Comparison of ENCODE assay signal across 1 cellular context in the genomic region with DNA sequence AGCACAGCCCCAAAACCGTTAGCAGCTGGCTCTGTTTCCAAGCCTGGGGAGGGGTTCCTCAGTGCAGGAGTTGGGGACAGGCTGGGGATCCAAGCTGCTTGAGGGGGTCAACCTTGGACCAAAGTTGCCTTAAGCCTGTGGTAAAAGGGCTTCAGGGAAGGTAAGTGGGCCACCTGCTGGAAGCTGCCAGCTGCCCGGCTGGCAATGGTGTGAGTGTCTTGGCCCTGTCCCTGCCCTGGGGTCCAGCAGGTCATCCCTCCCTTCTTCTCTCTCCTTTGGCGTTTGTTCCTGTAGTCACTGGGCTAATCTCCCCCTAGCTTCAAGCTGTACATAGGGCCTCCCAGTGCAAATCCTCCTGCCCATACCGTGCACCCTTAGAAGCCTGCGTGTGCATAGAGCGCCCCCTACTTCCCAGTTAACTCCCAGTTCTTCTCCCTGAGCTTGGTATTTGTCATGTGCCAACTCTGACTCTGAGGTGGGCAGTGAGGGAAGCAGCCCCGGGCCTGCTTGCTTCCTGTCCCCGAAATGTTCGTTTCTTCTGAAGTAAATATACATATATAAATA.
TF ChIP-seq lines count a peak whose summit lies in the region.

No MANE protein-coding gene starts in this region.

TF ChIP-seq in H1, 55 proteins besides CTCF, POLR2A, EP300 and RAD21:
- TF ChIP-seq JUND (IDR thresholded peaks at IDR 0.05; ENCODE audit: low read length) (no peak), SRF (IDR thresholded peaks at IDR 0.05; ENCODE audit: low read depth, low read length) (no peak), GTF2F1 (IDR thresholded peaks at IDR 0.05; ENCODE audit: borderline replicate concordance, low read depth, low read length) (no peak), NRF1 (IDR thresholded peaks at IDR 0.05; ENCODE audit: low read depth, low read length) (no peak), YY1 (IDR thresholded peaks at IDR 0.05; ENCODE audit: low read depth, low read length) (no peak), CHD2 (IDR thresholded peaks at IDR 0.05; ENCODE audit: low read length) (no peak), EZH2 (IDR thresholded peaks at IDR 0.05; ENCODE audit: low read depth, low read length, severe bottlenecking) (no peak), POU5F1 (IDR thresholded peaks at IDR 0.05; ENCODE audit: low read depth, low read length) (no peak), HDAC6 (IDR thresholded peaks at IDR 0.05; ENCODE audit: low read depth, low read length) (no peak), SUZ12 (IDR thresholded peaks at IDR 0.05; ENCODE audit: low read length) (no peak), CEBPB (IDR thresholded peaks at IDR 0.05; ENCODE audit: low read depth, low read length) (no peak), POLR2AphosphoS5 (IDR thresholded peaks at IDR 0.05; ENCODE audit: low read depth, low read length) (no peak)
- TF ChIP-seq, protein P1, sequence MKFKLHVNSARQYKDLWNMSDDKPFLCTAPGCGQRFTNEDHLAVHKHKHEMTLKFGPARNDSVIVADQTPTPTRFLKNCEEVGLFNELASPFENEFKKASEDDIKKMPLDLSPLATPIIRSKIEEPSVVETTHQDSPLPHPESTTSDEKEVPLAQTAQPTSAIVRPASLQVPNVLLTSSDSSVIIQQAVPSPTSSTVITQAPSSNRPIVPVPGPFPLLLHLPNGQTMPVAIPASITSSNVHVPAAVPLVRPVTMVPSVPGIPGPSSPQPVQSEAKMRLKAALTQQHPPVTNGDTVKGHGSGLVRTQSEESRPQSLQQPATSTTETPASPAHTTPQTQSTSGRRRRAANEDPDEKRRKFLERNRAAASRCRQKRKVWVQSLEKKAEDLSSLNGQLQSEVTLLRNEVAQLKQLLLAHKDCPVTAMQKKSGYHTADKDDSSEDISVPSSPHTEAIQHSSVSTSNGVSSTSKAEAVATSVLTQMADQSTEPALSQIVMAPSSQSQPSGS (IDR thresholded peaks at IDR 0.05; ENCODE audit: low read length) = no peak
- TF ChIP-seq, protein P2, sequence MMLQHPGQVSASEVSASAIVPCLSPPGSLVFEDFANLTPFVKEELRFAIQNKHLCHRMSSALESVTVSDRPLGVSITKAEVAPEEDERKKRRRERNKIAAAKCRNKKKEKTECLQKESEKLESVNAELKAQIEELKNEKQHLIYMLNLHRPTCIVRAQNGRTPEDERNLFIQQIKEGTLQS (IDR thresholded peaks at IDR 0.05; ENCODE audit: insufficient read depth, low read depth, low read length) = no peak
- TF ChIP-seq, protein P3, sequence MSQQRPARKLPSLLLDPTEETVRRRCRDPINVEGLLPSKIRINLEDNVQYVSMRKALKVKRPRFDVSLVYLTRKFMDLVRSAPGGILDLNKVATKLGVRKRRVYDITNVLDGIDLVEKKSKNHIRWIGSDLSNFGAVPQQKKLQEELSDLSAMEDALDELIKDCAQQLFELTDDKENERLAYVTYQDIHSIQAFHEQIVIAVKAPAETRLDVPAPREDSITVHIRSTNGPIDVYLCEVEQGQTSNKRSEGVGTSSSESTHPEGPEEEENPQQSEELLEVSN (IDR thresholded peaks at IDR 0.05) = no peak
TF ChIP-seq in H1: peak in this region for 0.
